In the genomic region with DNA sequence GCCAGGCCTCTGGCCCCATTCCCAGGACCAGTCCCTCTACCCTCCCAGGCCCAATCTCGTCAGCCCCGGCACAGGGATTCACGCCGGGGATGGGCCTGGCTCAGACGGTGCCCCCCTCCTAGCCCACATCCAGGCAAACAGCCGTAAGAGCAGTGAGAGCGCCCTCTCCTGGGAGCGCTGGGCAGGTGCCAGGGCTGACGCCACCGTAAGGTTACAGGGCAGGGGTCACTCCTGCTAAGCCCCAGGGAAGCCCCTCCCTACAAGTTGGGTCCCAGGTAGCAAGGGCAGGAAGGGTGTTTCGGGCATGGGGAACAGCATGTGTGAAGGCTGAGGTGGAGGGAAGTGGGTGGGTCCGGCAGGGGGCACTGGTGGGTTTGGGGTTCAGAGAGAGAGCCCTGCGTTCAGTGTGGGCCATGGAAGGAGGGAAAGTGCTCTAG, we compare ENCODE assay signal across 12 cellular contexts. TPM values are rescaled to one million over a fixed set of nuclear protein-coding genes. Genes with fewer than 3 reads are reported as not detected.
DNase-seq lines count a peak whose midpoint lies in the region; TF ChIP-seq lines count a peak whose summit lies in the region.
"Had no signal": no experiment of that assay in that cellular context is flagged by ENCODE, and none has a peak within 500 bp of the region (broad histone marks: within the 10 kb centered on the region; RNA-seq: fewer than 3 reads in every experiment).

No MANE protein-coding gene starts in this region.

- TF ChIP-seq CTCF in GM12864 (IDR thresholded peaks at IDR 0.05; ENCODE audit: low read depth, low read length, missing control alignments) (peak; percentile 48), epithelial cell of proximal tubule (conservative IDR thresholded peaks at IDR 0.05; ENCODE audit: low read depth, low read length) (peak; percentile 42), progenitor cell of endocrine pancreas (IDR thresholded peaks at IDR 0.05; ENCODE audit: unreplicated experiment) (peak; percentile 47)

- H3K4me3 Mint-ChIP-seq in progenitor cell of endocrine pancreas (ENCODE audit: low read depth) = no peak overlapping the region

- no peak for DNase-seq in GM12864 (ENCODE audit: low read depth)
- peak; percentile 35 for DNase-seq in NCI-H69 (lab: John Stamatoyannopoulos, UW)
- no peak for DNase-seq in epithelial cell of proximal tubule (ENCODE audit: low read depth)
- DNase-seq in progenitor cell of endocrine pancreas (ENCODE audit: low spot score, unreplicated experiment) = no peak
- DNase-seq in T-helper 2 cell = no peak
- DNase-seq in hepatic stellate cell (ENCODE audit: low spot score) = no peak
- no peak for DNase-seq in T-helper 9 cell
- DNase-seq: amniotic stem cell, NCI-H345 had no signal

- no peaks in the 10 kb centered on the region for H3K27me3 Mint-ChIP-seq in progenitor cell of endocrine pancreas

- no peak overlapping the region for H3K27ac Mint-ChIP-seq in progenitor cell of endocrine pancreas

- H3K4me1 Mint-ChIP-seq in progenitor cell of endocrine pancreas (ENCODE audit: low read depth) = no peaks in the 10 kb centered on the region

- H3K9me3 Mint-ChIP-seq in progenitor cell of endocrine pancreas (ENCODE audit: low read depth) = no peaks in the 10 kb centered on the region

- no peaks in the 10 kb centered on the region for H3K36me3 Mint-ChIP-seq in progenitor cell of endocrine pancreas (ENCODE audit: insufficient read depth)

- no peak overlapping the region for H3K4me3 ChIP-seq in GM12864 (ENCODE audit: low read depth, low read length)
- H3K4me3 ChIP-seq in epithelial cell of proximal tubule (ENCODE audit: low read depth, low read length) = no peak overlapping the region
- H3K4me3 ChIP-seq: esophagus muscularis mucosa, lung, right atrium auricular region had no signal

RNA-seq across cellular contexts. Expression of a gene that starts 19.2 kb away (rescaled TPM):
- total RNA-seq in epithelial cell of proximal tubule = 3.3 and 18.5 TPM in 2 replicates
- 33.5 and 33.6 TPM in 2 replicates for total RNA-seq in progenitor cell of endocrine pancreas
